In the genomic region with DNA sequence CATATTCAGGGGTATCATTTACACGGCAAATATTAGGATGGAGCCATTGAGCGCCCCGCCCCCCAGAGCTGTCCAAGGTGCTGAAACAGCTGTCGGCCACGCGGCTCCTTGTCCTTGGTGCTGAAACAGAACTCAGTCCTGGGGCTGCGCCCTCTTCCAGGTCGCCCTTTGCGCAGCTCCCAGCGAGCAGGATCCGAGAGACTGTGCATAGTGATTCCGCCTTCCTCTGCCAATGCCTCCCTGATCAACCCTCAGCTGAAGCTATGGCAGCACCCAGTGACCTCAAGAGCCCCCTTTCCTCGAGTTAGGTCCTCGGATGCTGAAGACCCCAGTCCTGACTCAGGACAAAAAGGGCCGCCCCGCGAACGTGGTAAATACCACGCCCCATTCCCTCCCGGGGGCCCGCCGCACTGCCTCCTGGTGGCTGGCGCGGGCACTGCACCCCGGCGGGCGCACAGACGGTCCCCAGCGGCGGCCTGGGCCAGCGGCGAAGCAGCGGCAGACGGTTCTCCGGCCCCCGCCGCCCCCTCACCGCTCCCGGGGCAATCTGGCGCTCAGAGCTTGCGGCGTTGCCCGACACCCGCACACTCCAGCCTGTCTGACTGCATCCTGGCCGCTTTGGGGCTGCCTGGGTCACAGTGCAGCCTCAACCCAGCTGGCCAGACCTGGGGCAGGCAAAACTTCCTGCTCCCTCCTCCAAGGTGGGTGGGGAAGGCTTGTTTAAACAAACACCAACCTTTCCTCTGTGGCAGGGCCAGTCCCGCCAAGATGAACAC, we compare ENCODE assay signal across 8 cellular contexts. TPM values are rescaled to one million over a fixed set of nuclear protein-coding genes. Genes with fewer than 3 reads are reported as not detected.
A peak's percentile ranks its signal among the peaks of the same experiment; 100 is the strongest.
DNase-seq lines count a peak whose midpoint lies in the region; ATAC-seq and TF ChIP-seq lines count a peak whose summit lies in the region.

No MANE protein-coding gene starts in this region.

- no peak overlapping the region for H3K9ac ChIP-seq in neural cell (ENCODE audit: low read length)

- TF ChIP-seq RAD21 in neural cell (conservative IDR thresholded peaks at IDR 0.05), result no peak

- TF ChIP-seq CTCF in fibroblast of the aortic adventitia (IDR thresholded peaks at IDR 0.05; ENCODE audit: insufficient read depth, low read length) (peak; percentile 54), neural cell (IDR thresholded peaks at IDR 0.05; ENCODE audit: poor library complexity, severe bottlenecking) (peak; percentile 67), stomach (IDR thresholded peaks at IDR 0.05) (peak in 4 of 7 experiments; percentile 17 to 36 (median 23))

- no peak for TF ChIP-seq EP300 in neural cell (conservative IDR thresholded peaks at IDR 0.05; ENCODE audit: poor library complexity, severe bottlenecking)
- TF ChIP-seq EP300 in stomach (IDR thresholded peaks at IDR 0.05), result no peak

- H3K27me3 ChIP-seq in neural cell (ENCODE audit: insufficient read depth, low read depth, low read length), result peaks cover 44% of the 10 kb centered on the region
- peaks cover 0 to 77% (median 15%) of the 10 kb centered on the region in 3 donors for H3K27me3 ChIP-seq in stomach

- H3K36me3 Mint-ChIP-seq in activated T-cell treated with anti-CD3 and anti-CD28 coated beads, Interleukin-2, amount 50 U/mL, for 72 hours (ENCODE audit: insufficient read depth in 2 of 2), result no peaks in the 10 kb centered on the region

- no peak overlapping the region for H3K4me3 ChIP-seq in fibroblast of the aortic adventitia (ENCODE audit: low read depth, low read length)
- no peak overlapping the region for H3K4me3 ChIP-seq in neural cell (ENCODE audit: low read length)
- no peak overlapping the region for H3K4me3 ChIP-seq in stomach

- peaks cover 57% of the 10 kb centered on the region for H3K27me3 Mint-ChIP-seq in activated T-cell treated with anti-CD3 and anti-CD28 coated beads, Interleukin-2, amount 50 U/mL, for 72 hours (ENCODE audit: low read depth)

- no peak overlapping the region for H3K27ac Mint-ChIP-seq in activated T-cell treated with anti-CD3 and anti-CD28 coated beads, Interleukin-2, amount 50 U/mL, for 72 hours

- H3K27ac ChIP-seq in neural cell (ENCODE audit: low read length) (no peak overlapping the region), stomach (no peak overlapping the region)

- H3K79me2 ChIP-seq in neural cell (replicated peaks; ENCODE audit: insufficient read depth, low read length), result no peaks in the 10 kb centered on the region

- H3K4me3 Mint-ChIP-seq in activated T-cell treated with anti-CD3 and anti-CD28 coated beads, Interleukin-2, amount 50 U/mL, for 72 hours, result peak overlapping the region in 1 of 2 donors; percentile 47

- H3K36me3 ChIP-seq in neural cell (ENCODE audit: insufficient read depth, low read length) (no peaks in the 10 kb centered on the region), stomach (no peaks in the 10 kb centered on the region)

- no peaks in the 10 kb centered on the region for H3K9me3 Mint-ChIP-seq in activated T-cell treated with anti-CD3 and anti-CD28 coated beads, Interleukin-2, amount 50 U/mL, for 72 hours

- peak; percentile 80 to 83 for DNase-seq in activated T-cell treated with anti-CD3 and anti-CD28 coated beads, Interleukin-2, amount 50 U/mL, for 72 hours
- DNase-seq in fibroblast of the aortic adventitia (ENCODE audit: low read depth), result peak; percentile 82
- peak; percentile 80 for DNase-seq in stomach
- no peak for DNase-seq in NCI-H2196 treated with DMSO at 0.1 percent for 48 hours (lab: John Stamatoyannopoulos, UW; ENCODE audit: unreplicated experiment)
- DNase-seq in NCI-H526 treated with DMSO at 0.1 percent for 48 hours (lab: John Stamatoyannopoulos, UW), result no peak

- TF ChIP-seq POLR2A in stomach (IDR thresholded peaks at IDR 0.05), result no peak

- H3K9me2 ChIP-seq in neural cell (ENCODE audit: insufficient read depth, low read length), result no peaks in the 10 kb centered on the region

- ATAC-seq in GM21529 (IDR thresholded peaks at IDR 0.05; ENCODE audit: unreplicated experiment), result peak; percentile 47
- ATAC-seq in activated T-cell treated with anti-CD3 and anti-CD28 coated beads, Interleukin-2, amount 50 U/mL, for 72 hours (replicated peaks in 1 of 2), result peak; percentile 84 to 86

- no peak overlapping the region for H2AFZ ChIP-seq in neural cell (ENCODE audit: low read depth, low read length)

- 2 to 9% (median 4%) methylated on average over 22 to 46 of the region's 46 CpGs for WGBS in stomach, 5 donors

- H3K4me1 Mint-ChIP-seq in activated T-cell treated with anti-CD3 and anti-CD28 coated beads, Interleukin-2, amount 50 U/mL, for 72 hours (ENCODE audit: low read depth), result peaks cover 6% of the 10 kb centered on the region

- peaks cover 5 to 10% (median 8%) of the 10 kb centered on the region in 4 donors for H3K4me1 ChIP-seq in stomach

- no peaks in the 10 kb centered on the region for H3K9me3 ChIP-seq in neural cell (ENCODE audit: low read length)
- H3K9me3 ChIP-seq in stomach, result no peaks in the 10 kb centered on the region

- no peak overlapping the region for H3K4me2 ChIP-seq in neural cell (ENCODE audit: low read length)

- no peaks in the 10 kb centered on the region for H4K20me1 ChIP-seq in neural cell (ENCODE audit: insufficient read depth)

- H3F3A ChIP-seq in neural cell (ENCODE audit: insufficient read depth, low read length, poor library complexity, severe bottlenecking), result no peaks in the 10 kb centered on the region

- intact Hi-C loops in stomach (cut with DNase I; ENCODE audit: low total_unique reads), result no loop called here

TF ChIP-seq in PFSK-1, 5 proteins besides CTCF, POLR2A, EP300 and RAD21 (continues in another document):
- peak; percentile 44 for TF ChIP-seq FOXP2 (optimal IDR thresholded peaks at IDR 0.05; ENCODE audit: borderline replicate concordance, extremely low read depth, extremely low read length, insufficient read depth)
- TF ChIP-seq TAF1 (IDR thresholded peaks at IDR 0.05; ENCODE audit: borderline replicate concordance, insufficient read depth, low read length), result no peak
- TF ChIP-seq SIN3A (IDR thresholded peaks at IDR 0.05; ENCODE audit: borderline replicate concordance, insufficient read depth, low read length), result peak; percentile 100

TF ChIP-seq in neural cell, 6 proteins besides CTCF, POLR2A, EP300 and RAD21:
- TF ChIP-seq, protein P1, sequence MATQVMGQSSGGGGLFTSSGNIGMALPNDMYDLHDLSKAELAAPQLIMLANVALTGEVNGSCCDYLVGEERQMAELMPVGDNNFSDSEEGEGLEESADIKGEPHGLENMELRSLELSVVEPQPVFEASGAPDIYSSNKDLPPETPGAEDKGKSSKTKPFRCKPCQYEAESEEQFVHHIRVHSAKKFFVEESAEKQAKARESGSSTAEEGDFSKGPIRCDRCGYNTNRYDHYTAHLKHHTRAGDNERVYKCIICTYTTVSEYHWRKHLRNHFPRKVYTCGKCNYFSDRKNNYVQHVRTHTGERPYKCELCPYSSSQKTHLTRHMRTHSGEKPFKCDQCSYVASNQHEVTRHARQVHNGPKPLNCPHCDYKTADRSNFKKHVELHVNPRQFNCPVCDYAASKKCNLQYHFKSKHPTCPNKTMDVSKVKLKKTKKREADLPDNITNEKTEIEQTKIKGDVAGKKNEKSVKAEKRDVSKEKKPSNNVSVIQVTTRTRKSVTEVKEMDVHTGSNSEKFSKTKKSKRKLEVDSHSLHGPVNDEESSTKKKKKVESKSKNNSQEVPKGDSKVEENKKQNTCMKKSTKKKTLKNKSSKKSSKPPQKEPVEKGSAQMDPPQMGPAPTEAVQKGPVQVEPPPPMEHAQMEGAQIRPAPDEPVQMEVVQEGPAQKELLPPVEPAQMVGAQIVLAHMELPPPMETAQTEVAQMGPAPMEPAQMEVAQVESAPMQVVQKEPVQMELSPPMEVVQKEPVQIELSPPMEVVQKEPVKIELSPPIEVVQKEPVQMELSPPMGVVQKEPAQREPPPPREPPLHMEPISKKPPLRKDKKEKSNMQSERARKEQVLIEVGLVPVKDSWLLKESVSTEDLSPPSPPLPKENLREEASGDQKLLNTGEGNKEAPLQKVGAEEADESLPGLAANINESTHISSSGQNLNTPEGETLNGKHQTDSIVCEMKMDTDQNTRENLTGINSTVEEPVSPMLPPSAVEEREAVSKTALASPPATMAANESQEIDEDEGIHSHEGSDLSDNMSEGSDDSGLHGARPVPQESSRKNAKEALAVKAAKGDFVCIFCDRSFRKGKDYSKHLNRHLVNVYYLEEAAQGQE (IDR thresholded peaks at IDR 0.05; ENCODE audit: borderline replicate concordance), result peak; percentile 99
- no peak for TF ChIP-seq TAF1 (IDR thresholded peaks at IDR 0.05; ENCODE audit: low read depth)
- no peak for TF ChIP-seq POLR2AphosphoS5 (IDR thresholded peaks at IDR 0.05)
- TF ChIP-seq EZH2 (IDR thresholded peaks at IDR 0.05; ENCODE audit: borderline replicate concordance, insufficient read depth, low read length, poor library complexity, severe bottlenecking), result no peak
- no peak for TF ChIP-seq SMC3 (conservative IDR thresholded peaks at IDR 0.05; ENCODE audit: poor library complexity)

RNA-seq across cellular contexts. Expression of gene SYT7, which starts 13.4 kb away (rescaled TPM):
- polyA plus RNA-seq in PFSK-1 (2012; ENCODE audit: insufficient read length, low read depth), result 22.1 TPM
- total RNA-seq in activated T-cell treated with anti-CD3 and anti-CD28 coated beads, Interleukin-2, amount 50 U/mL, for 72 hours, result not detected
- total RNA-seq in fibroblast of the aortic adventitia (ENCODE audit: low replicate concordance) (7.0 and 112 TPM in 2 replicates), stomach (1 to 10 TPM in 3 of 5 donors, under 1 TPM in 1, not detected in 1; 0.92 to 8.4 (median 2.9) TPM)
- polyA plus RNA-seq in neural cell (14.0 and 21.8 TPM in 2 replicates), stomach (1 to 10 TPM; 1.2 to 1.5 (median 1.4) TPM)
- 25.6 and 26.2 TPM in 2 replicates for polyA minus RNA-seq in neural cell

RNA-seq across cellular contexts. Expression of gene LRRC10B, which starts 58.9 kb away (rescaled TPM):
- polyA plus RNA-seq in PFSK-1 (2012; ENCODE audit: insufficient read length, low read depth), result not detected
- total RNA-seq in activated T-cell treated with anti-CD3 and anti-CD28 coated beads, Interleukin-2, amount 50 U/mL, for 72 hours, result not detected
- total RNA-seq in fibroblast of the aortic adventitia (ENCODE audit: low replicate concordance), result 0.27 TPM in 1 of 2 replicates, not detected in the other
- polyA plus RNA-seq in neural cell, result 12.4 and 14.6 TPM in 2 replicates
- 11.8 and 16.1 TPM in 2 replicates for polyA minus RNA-seq in neural cell
- 1 to 10 TPM in 1 of 5 donors, under 1 TPM in 2, not detected in 2; 0.43 to 1.3 (median 0.92) TPM for total RNA-seq in stomach
- polyA plus RNA-seq in stomach, result under 1 TPM; 0.44 to 0.76 (median 0.73) TPM

Comparison
In these comparisons a context has a peak if more than half of its experiments do, and no peak if none do; other contexts are left out.
1. DNase-seq: peak in activated T-cell treated with anti-CD3 and anti-CD28 coated beads, Interleukin-2, amount 50 U/mL, for 72 hours (2 of 2), fibroblast of the aortic adventitia (single experiment) and stomach (single experiment); none in NCI-H2196 treated with DMSO at 0.1 percent for 48 hours (single experiment) and NCI-H526 treated with DMSO at 0.1 percent for 48 hours (single experiment).
2. Peak in every context shown above with its lines, with median percentiles within 50 percentile points of each other: CTCF ChIP-seq.